8 cellular contexts compared by ENCODE assay signal in genomic region chr12:27554421-27555186, GRCh38. TPM values are rescaled to one million over a fixed set of nuclear protein-coding genes. Genes with fewer than 3 reads are reported as not detected.
DNase-seq lines count a peak whose midpoint lies in the region; ATAC-seq, FAIRE-seq and TF ChIP-seq lines count a peak whose summit lies in the region.

No MANE protein-coding gene starts in this region.

- H3K36me3 ChIP-seq in MG63 (no peaks in the 10 kb centered on the region), endothelial cell of umbilical vein (ENCODE audit: control insufficient read depth in 2 of 2, extremely low read depth in 1 of 2, insufficient read depth in 2 of 2, low read length in 2 of 2) (no peaks in the 10 kb centered on the region), transverse colon (no peaks in the 10 kb centered on the region)

- peak overlapping the region; percentile 89 for H3K4me2 ChIP-seq in endothelial cell of umbilical vein (ENCODE audit: insufficient read depth, low read length)

- CTCF ChIA-PET in endothelial cell of umbilical vein (lab: Charles Lee) = interaction anchor here (0.6 to 3.1 kb wide), 9 partner anchors 9 to 130 kb away, joined by 3 to 18 read pairs (median 8); partner anchors contain the start of gene PPFIBP1

- FAIRE-seq in endothelial cell of umbilical vein (lab: Jason Lieb, UNC) = no peak

- TF ChIP-seq POLR2A in endothelial cell of umbilical vein (IDR thresholded peaks at IDR 0.05; ENCODE audit: low read depth, low read length) (no peak), transverse colon (IDR thresholded peaks at IDR 0.05) (no peak)

- H3K9me3 Mint-ChIP-seq in stimulated activated naive CD8-positive, alpha-beta T cell treated with anti-CD3 and anti-CD28 coated beads, Interleukin-15, amount 100 ng/mL, for 72 hours = no peaks in the 10 kb centered on the region

- TF ChIP-seq EP300 in transverse colon (IDR thresholded peaks at IDR 0.05; ENCODE audit: low read depth) = no peak

- intact Hi-C loops in endothelial cell of umbilical vein (cut with micrococcal nuclease) (loop anchor here (2.0 kb wide), 1 partner anchor 20 kb away; no protein-coding TSS in a partner anchor), transverse colon (cut with DNase I; ENCODE audit: low total_unique reads) (no loop called here)

- peaks cover 44% of the 10 kb centered on the region for H3K4me1 Mint-ChIP-seq in stimulated activated naive CD8-positive, alpha-beta T cell treated with anti-CD3 and anti-CD28 coated beads, Interleukin-15, amount 100 ng/mL, for 72 hours

- BruUV-seq in endothelial cell of umbilical vein (replicated peaks; lab: Mats Ljungman, UMichigan) = no TSS peak

- H3K9me1 ChIP-seq in endothelial cell of umbilical vein (replicated peaks; ENCODE audit: control insufficient read depth, extremely low read depth, insufficient read depth, low read length) = no peaks in the 10 kb centered on the region

- peaks cover 96% of the 10 kb centered on the region for H3K79me2 ChIP-seq in endothelial cell of umbilical vein (ENCODE audit: control insufficient read depth, insufficient read depth, low read length)

- no peak overlapping the region for H2AFZ ChIP-seq in endothelial cell of umbilical vein (ENCODE audit: low read depth, low read length)

- ATAC-seq in GM21723 (IDR thresholded peaks at IDR 0.05; ENCODE audit: unreplicated experiment) = no peak
- ATAC-seq in stimulated activated naive CD8-positive, alpha-beta T cell treated with anti-CD3 and anti-CD28 coated beads, Interleukin-15, amount 100 ng/mL, for 72 hours = no peak

- no peaks in the 10 kb centered on the region for H3K27me3 ChIP-seq in MG63
- no peaks in the 10 kb centered on the region for H3K27me3 ChIP-seq in endothelial cell of umbilical vein (ENCODE audit: control insufficient read depth in 2 of 2, insufficient read depth in 2 of 2, low read length in 2 of 2)
- no peaks in the 10 kb centered on the region for H3K27me3 ChIP-seq in transverse colon

- POLR2A ChIA-PET in endothelial cell of umbilical vein (lab: Charles Lee) = interaction anchor here (1.1 to 2.1 kb wide), 2 partner anchors 30 to 94 kb away, joined by 3 to 11 read pairs; partner anchors contain the start of gene PPFIBP1

- H3K4me1 ChIP-seq in endothelial cell of umbilical vein (ENCODE audit: control insufficient read depth, extremely low read depth, insufficient read depth, low read length) (peaks cover 79% of the 10 kb centered on the region), transverse colon (peaks cover 8 to 52% (median 13%) of the 10 kb centered on the region in 4 donors)

- H3K4me3 ChIP-seq in MG63 (peak overlapping the region; percentile 18), endothelial cell of umbilical vein (replicated peaks in 1 of 3; ENCODE audit: insufficient read depth in 1 of 3, low read depth in 1 of 3, low read length in 3 of 3) (peak overlapping the region in 1 of 3 experiments; percentile 53), transverse colon (peak overlapping the region in 1 of 4 donors; percentile 19)

- H3K9ac ChIP-seq in endothelial cell of umbilical vein (replicated peaks; ENCODE audit: extremely low read depth, insufficient read depth, low read length) = peak overlapping the region; percentile 19

- TF ChIP-seq CTCF in endothelial cell of umbilical vein (IDR thresholded peaks at IDR 0.05; ENCODE audit: extremely low read depth in 1 of 2, insufficient read depth in 1 of 2, low read depth in 1 of 2, low read length in 2 of 2) (no peak), transverse colon (IDR thresholded peaks at IDR 0.05) (no peak)

- H3K27ac Mint-ChIP-seq in stimulated activated naive CD8-positive, alpha-beta T cell treated with anti-CD3 and anti-CD28 coated beads, Interleukin-15, amount 100 ng/mL, for 72 hours = peak overlapping the region in 1 of 2 donors; percentile 80

- H3K27me3 Mint-ChIP-seq in stimulated activated naive CD8-positive, alpha-beta T cell treated with anti-CD3 and anti-CD28 coated beads, Interleukin-15, amount 100 ng/mL, for 72 hours = peaks cover 10% of the 10 kb centered on the region

- 60 to 63% methylated on average over 5 to 14 of the region's 14 CpGs for WGBS in transverse colon (ENCODE audit: low coverage in 1 of 2), 2 donors

- peak; percentile 83 for DNase-seq in MG63
- DNase-seq in endothelial cell of umbilical vein (ENCODE audit: low read depth, low spot score) = peak; percentile 78
- DNase-seq in middle frontal gyrus (ENCODE audit: extremely low spot score, low spot score) = peak; percentile 43
- DNase-seq in transverse colon = peak; percentile 14
- DNase-seq in NCI-H774 (lab: John Stamatoyannopoulos, UW) = no peak
- DNase-seq in GOT3 (lab: John Stamatoyannopoulos, UW) = no peak
- DNase-seq in stimulated activated naive CD8-positive, alpha-beta T cell treated with anti-CD3 and anti-CD28 coated beads, Interleukin-15, amount 100 ng/mL, for 72 hours = no peak

- peak overlapping the region; percentile 70 for H3K27ac ChIP-seq in endothelial cell of umbilical vein (ENCODE audit: insufficient read depth, low read depth, low read length)
- H3K27ac ChIP-seq in transverse colon = peak overlapping the region; percentile 67 to 73 (median 72)

- H3K9me3 ChIP-seq in MG63 (no peaks in the 10 kb centered on the region), endothelial cell of umbilical vein (replicated peaks; ENCODE audit: control insufficient read depth, insufficient read depth, low read length) (no peaks in the 10 kb centered on the region), transverse colon (no peaks in the 10 kb centered on the region)

- no peak overlapping the region for H3K4me3 Mint-ChIP-seq in stimulated activated naive CD8-positive, alpha-beta T cell treated with anti-CD3 and anti-CD28 coated beads, Interleukin-15, amount 100 ng/mL, for 72 hours

- in situ Hi-C loops in transverse colon (cut with MboI; ENCODE audit: low pct_ligation_motif_present in 1 of 4, low pct_unique_long_range_greater_than_20kb in 1 of 4, low sequenced_read_pairs in 3 of 4) = no loop called here

- dilution Hi-C loops in endothelial cell of umbilical vein (cut with MboI; ENCODE audit: extremely low pct_ligation_motif_present, low sequenced_read_pairs) = no loop called here

- H4K20me1 ChIP-seq in endothelial cell of umbilical vein (replicated peaks; ENCODE audit: control insufficient read depth, extremely low read depth, insufficient read depth, low read length) = no peaks in the 10 kb centered on the region

TF ChIP-seq in endothelial cell of umbilical vein, 7 proteins besides CTCF, POLR2A, EP300 and RAD21:
- TF ChIP-seq EZH2 (IDR thresholded peaks at IDR 0.05; ENCODE audit: borderline replicate concordance, low read depth, low read length, severe bottlenecking) (no peak), GATA2 (IDR thresholded peaks at IDR 0.05; ENCODE audit: insufficient read depth, insufficient read length, low read depth, low read length) (no peak), MAX (IDR thresholded peaks at IDR 0.05; ENCODE audit: insufficient read depth, insufficient read length) (no peak), FOS (IDR thresholded peaks at IDR 0.05; ENCODE audit: borderline replicate concordance, insufficient read depth, low read length) (no peak), MYC (IDR thresholded peaks at IDR 0.05; ENCODE audit: low read depth, low read length) (no peak), JUN (IDR thresholded peaks at IDR 0.05; ENCODE audit: borderline replicate concordance, insufficient read depth, insufficient read length, low read depth) (no peak), POLR2AphosphoS5 (IDR thresholded peaks at IDR 0.05; ENCODE audit: insufficient read depth, low read depth, low read length) (no peak)

RNA-seq across cellular contexts. Expression of gene PPFIBP1, which starts 30.6 kb away (rescaled TPM):
- 42.3 and 45.7 TPM in 2 replicates for total RNA-seq in MG63 (2014; rRNA removed; shearing (Covaris generic); ENCODE audit: low replicate concordance)
- 154 TPM in 2 replicates for total RNA-seq in endothelial cell of umbilical vein
- 37.2 and 45.5 TPM in 2 replicates for polyA plus RNA-seq in endothelial cell of umbilical vein
- polyA plus RNA-seq in endothelial cell of umbilical vein (2011; cell fraction: cytosol; rRNA removed) = 41.7 and 42.3 TPM in 2 replicates
- polyA plus RNA-seq in endothelial cell of umbilical vein (2011; cell fraction: nucleus; rRNA removed) = 179 and 233 TPM in 2 replicates
- 84.8 and 122 TPM in 2 replicates for polyA plus RNA-seq in endothelial cell of umbilical vein (2012)
- polyA minus RNA-seq in endothelial cell of umbilical vein = 182 and 216 TPM in 2 replicates
- polyA minus RNA-seq in endothelial cell of umbilical vein (2011; cell fraction: cytosol; rRNA and poly(A)+ RNA removed) = 8.4 TPM
- polyA minus RNA-seq in endothelial cell of umbilical vein (2011; cell fraction: nucleus; rRNA and poly(A)+ RNA removed) = 280 and 362 TPM in 2 replicates
- 10 to 100 TPM; 15.3 to 52.9 (median 39.8) TPM for total RNA-seq in transverse colon

Comparison
In these comparisons a context has a peak if more than half of its experiments do, and no peak if none do; other contexts are left out.
1. DNase-seq: peak in MG63 (single experiment), endothelial cell of umbilical vein (single experiment), middle frontal gyrus (single experiment) and transverse colon (single experiment); none in NCI-H774 (single experiment), GOT3 (single experiment) and stimulated activated naive CD8-positive, alpha-beta T cell treated with anti-CD3 and anti-CD28 coated beads, Interleukin-15, amount 100 ng/mL, for 72 hours (0 of 2).